Comparison of ENCODE assay signal across 9 cellular contexts in genomic region chr12:21296751-21297406, GRCh38. TPM values are rescaled to one million over a fixed set of nuclear protein-coding genes. Genes with fewer than 3 reads are reported as not detected.
DNase-seq lines count a peak whose midpoint lies in the region; ATAC-seq and TF ChIP-seq lines count a peak whose summit lies in the region.
"Had no signal": no experiment of that assay in that cellular context is flagged by ENCODE, and none has a peak within 500 bp of the region (broad histone marks: within the 10 kb centered on the region; RNA-seq: fewer than 3 reads in every experiment).

No MANE protein-coding gene starts in this region.

- H3K27ac Mint-ChIP-seq in neural progenitor cell = no peak overlapping the region

- H3K9me2 ChIP-seq in MM.1S (replicated peaks; ENCODE audit: insufficient read depth, low read length) = no peaks in the 10 kb centered on the region

- H3K4me3 ChIP-seq in left ventricle myocardium inferior = no peak overlapping the region
- no peak overlapping the region for H3K4me3 ChIP-seq in MM.1S (ENCODE audit: low read length)
- H3K4me3 ChIP-seq in neural progenitor cell = no peak overlapping the region

- H3K9ac ChIP-seq in MM.1S (ENCODE audit: low read length) (no peak overlapping the region), neural progenitor cell (no peak overlapping the region)

- H3K9me3 Mint-ChIP-seq in neural progenitor cell = no peaks in the 10 kb centered on the region
- H3K9me3 Mint-ChIP-seq: central memory CD8-positive, alpha-beta T cell had no signal

- H3F3A ChIP-seq in MM.1S (ENCODE audit: insufficient read depth, low read length) (no peaks in the 10 kb centered on the region), neural progenitor cell (ENCODE audit: low read depth) (no peaks in the 10 kb centered on the region)

- TF ChIP-seq CTCF in left ventricle myocardium inferior (IDR thresholded peaks at IDR 0.05; ENCODE audit: borderline replicate concordance) = peak; percentile 80
- TF ChIP-seq CTCF in MM.1S (IDR thresholded peaks at IDR 0.05; ENCODE audit: low read length) = peak; percentile 71
- peak; percentile 77 for TF ChIP-seq CTCF in neural progenitor cell (IDR thresholded peaks at IDR 0.05)

- H3K27me3 Mint-ChIP-seq in neural progenitor cell (ENCODE audit: insufficient read depth, low read depth) = no peaks in the 10 kb centered on the region

- no peak overlapping the region for H3K4me3 Mint-ChIP-seq in neural progenitor cell
- H3K4me3 Mint-ChIP-seq: central memory CD8-positive, alpha-beta T cell had no signal

- ATAC-seq in left ventricle myocardium superior (no peak), GM21723 (IDR thresholded peaks at IDR 0.05; ENCODE audit: unreplicated experiment) (peak; percentile 83)

- H3K36me3 ChIP-seq in left ventricle myocardium inferior (no peaks in the 10 kb centered on the region), MM.1S (replicated peaks; ENCODE audit: insufficient read depth, low read length) (no peaks in the 10 kb centered on the region), neural progenitor cell (no peaks in the 10 kb centered on the region)

- H4K20me1 ChIP-seq in MM.1S (ENCODE audit: insufficient read depth, low read length) = no peaks in the 10 kb centered on the region
- H4K20me1 ChIP-seq in neural progenitor cell (ENCODE audit: low read depth) = no peaks in the 10 kb centered on the region

- DNase-seq in left ventricle myocardium inferior (no peak), left ventricle myocardium superior (no peak), MM.1S (peak; percentile 15), cerebellar cortex (ENCODE audit: low spot score) (peak; percentile 31), neural progenitor cell (ENCODE audit: low spot score) (peak; percentile 19), GM19240 (ENCODE audit: insufficient read length, low spot score) (no peak), DMS153 treated with DMSO at 0.1 percent for 48 hours (lab: John Stamatoyannopoulos, UW; ENCODE audit: unreplicated experiment) (no peak)

- H3K4me1 Mint-ChIP-seq in neural progenitor cell = no peaks in the 10 kb centered on the region
- H3K4me1 Mint-ChIP-seq: central memory CD8-positive, alpha-beta T cell had no signal

- H3K4me2 ChIP-seq in MM.1S (ENCODE audit: low read depth, low read length) (no peak overlapping the region), neural progenitor cell (no peak overlapping the region)

- H2AFZ ChIP-seq in MM.1S (ENCODE audit: low read length) = no peak overlapping the region
- peak overlapping the region; percentile 70 for H2AFZ ChIP-seq in neural progenitor cell (replicated peaks)

- H3K27ac ChIP-seq in left ventricle myocardium inferior (replicated peaks) = no peak overlapping the region
- H3K27ac ChIP-seq in MM.1S (ENCODE audit: low read length) = no peak overlapping the region
- no peak overlapping the region for H3K27ac ChIP-seq in neural progenitor cell

- intact Hi-C loops in left ventricle myocardium inferior (cut with micrococcal nuclease) = no loop called here
- intact Hi-C loops in left ventricle myocardium superior (cut with micrococcal nuclease) = no loop called here

- H3K4me1 ChIP-seq in left ventricle myocardium inferior = no peaks in the 10 kb centered on the region
- H3K4me1 ChIP-seq in MM.1S (ENCODE audit: low read length) = no peaks in the 10 kb centered on the region
- no peaks in the 10 kb centered on the region for H3K4me1 ChIP-seq in neural progenitor cell

- H3K27me3 ChIP-seq in left ventricle myocardium inferior (ENCODE audit: low read depth) (peaks cover 2% of the 10 kb centered on the region), MM.1S (replicated peaks; ENCODE audit: insufficient read depth, low read length) (no peaks in the 10 kb centered on the region), neural progenitor cell (no peaks in the 10 kb centered on the region)

- no peaks in the 10 kb centered on the region for H3K9me3 ChIP-seq in left ventricle myocardium inferior (replicated peaks)
- no peaks in the 10 kb centered on the region for H3K9me3 ChIP-seq in MM.1S (replicated peaks; ENCODE audit: insufficient read depth, low read length)
- no peaks in the 10 kb centered on the region for H3K9me3 ChIP-seq in neural progenitor cell (ENCODE audit: low read depth)

- no peaks in the 10 kb centered on the region for H3K79me2 ChIP-seq in MM.1S (ENCODE audit: low read length)
- H3K79me2 ChIP-seq in neural progenitor cell (ENCODE audit: low read depth) = no peaks in the 10 kb centered on the region

- no peaks in the 10 kb centered on the region for H3K36me3 Mint-ChIP-seq in neural progenitor cell

RNA-seq across cellular contexts. Expression of gene SLCO1A2, which starts 37.8 kb away (rescaled TPM):
- total RNA-seq in left ventricle myocardium inferior = not detected
- not detected for total RNA-seq in left ventricle myocardium superior
- 16.2 and 23.9 TPM in 2 replicates for total RNA-seq in neural progenitor cell (ENCODE audit: low replicate concordance)

Comparison
In these comparisons a context has a peak if more than half of its experiments do, and no peak if none do; other contexts are left out.
1. DNase-seq: peak in MM.1S (single experiment), cerebellar cortex (single experiment) and neural progenitor cell (single experiment); none in left ventricle myocardium inferior (single experiment), left ventricle myocardium superior (single experiment), GM19240 (single experiment) and DMS153 treated with DMSO at 0.1 percent for 48 hours (single experiment).
2. RNA of gene SLCO1A2, which starts 37.8 kb away (total RNA-seq): 16.2 to 23.9 TPM in neural progenitor cell; not detected in left ventricle myocardium superior (single experiment) and not detected in left ventricle myocardium inferior (single experiment); every median in the first group is over 10 times any median in the second.
3. Peak in every context shown above with its lines, with median percentiles within 50 percentile points of each other: CTCF ChIP-seq.